8 cellular contexts compared by ENCODE assay signal in genomic region chr5:112860571-112860928, GRCh38. TPM values are rescaled to one million over a fixed set of nuclear protein-coding genes. Genes with fewer than 3 reads are reported as not detected.
A peak's percentile ranks its signal among the peaks of the same experiment; 100 is the strongest.
DNase-seq lines count a peak whose midpoint lies in the region; ATAC-seq and TF ChIP-seq lines count a peak whose summit lies in the region.
"Not testable (repeated sequence)": the region's sequence is repeated elsewhere in the genome, so short reads cannot be mapped to it uniquely, and the experiment has no call there.

No MANE protein-coding gene starts in this region.

- peak overlapping the region; percentile 45 for H3K4me3 ChIP-seq in Caco-2 (ENCODE audit: low read depth, low read length)
- H3K4me3 ChIP-seq in MM.1S (ENCODE audit: low read length), result peak overlapping the region; percentile 87
- peak overlapping the region; percentile 82 to 85 (median 85) for H3K4me3 ChIP-seq in breast epithelium
- H3K4me3 ChIP-seq in fibroblast of the aortic adventitia (ENCODE audit: low read depth, low read length), result peak overlapping the region; percentile 73
- peak overlapping the region; percentile 55 for H3K4me3 ChIP-seq in lung
- H3K4me3 ChIP-seq in transverse colon, result peak overlapping the region; percentile 25 to 98 (median 88)

- not testable (repeated sequence) for TF ChIP-seq CTCF in Caco-2 (IDR thresholded peaks at IDR 0.05; ENCODE audit: insufficient read depth in 1 of 2, low read depth in 1 of 2, low read length in 1 of 2, severe bottlenecking in 1 of 2, unreplicated experiment in 1 of 2); MM.1S (IDR thresholded peaks at IDR 0.05; ENCODE audit: low read length); activated CD8-positive, alpha-beta T cell treated with anti-CD3 and anti-CD28 coated beads for 36 hours (IDR thresholded peaks at IDR 0.05); breast epithelium (IDR thresholded peaks at IDR 0.05); fibroblast of the aortic adventitia (IDR thresholded peaks at IDR 0.05; ENCODE audit: insufficient read depth, low read length); lung (IDR thresholded peaks at IDR 0.05; ENCODE audit: control extremely low read depth, extremely low read depth); progenitor cell of endocrine pancreas (IDR thresholded peaks at IDR 0.05; ENCODE audit: unreplicated experiment); transverse colon (IDR thresholded peaks at IDR 0.05)

- POLR2A ChIA-PET in Caco-2 (lab: Charles Lee), result interaction anchor here (0.5 to 1.6 kb wide), 9 partner anchors 10 to 153 kb away, joined by 3 to 7 read pairs (median 3); partner anchors contain the start of gene DCP2
- POLR2A ChIA-PET in activated CD8-positive, alpha-beta T cell treated with anti-CD3 and anti-CD28 coated beads for 36 hours (lab: Charles Lee), result interaction anchor here (0.7 to 2.0 kb wide), 11 partner anchors 9 to 734 kb away, joined by 3 to 10 read pairs (median 4); partner anchors contain the start of genes DCP2 and REEP5

- H3K4me1 ChIP-seq in Caco-2; MM.1S (ENCODE audit: low read length); breast epithelium: not testable (repeated sequence)
- H3K4me1 ChIP-seq in lung (ENCODE audit: control insufficient read depth in 2 of 2, insufficient read depth in 2 of 2, low read length in 2 of 2) (peaks cover 5 to 17% of the 10 kb centered on the region in 2 donors), transverse colon (peaks cover 0 to 33% (median 18%) of the 10 kb centered on the region in 4 donors)

- H3K4me2 ChIP-seq in MM.1S (ENCODE audit: low read depth, low read length), result peak overlapping the region; percentile 86

- ATAC-seq in activated CD8-positive, alpha-beta T cell treated with anti-CD3 and anti-CD28 coated beads for 36 hours; lung (ENCODE audit: insufficient read depth, low FRiP score): not testable (repeated sequence)

- TSS peak; percentile 97 for BruUV-seq in Caco-2 (replicated peaks; lab: Mats Ljungman, UMichigan)

- peak overlapping the region; percentile 94 for H2AFZ ChIP-seq in MM.1S (ENCODE audit: low read length)

- CTCF ChIA-PET in Caco-2 (lab: Charles Lee), result interaction anchor here (1.0 to 1.6 kb wide), 3 partner anchors 8 to 169 kb away, joined by 3 to 12 read pairs (median 3); no protein-coding TSS in a partner anchor
- CTCF ChIA-PET in activated CD8-positive, alpha-beta T cell treated with anti-CD3 and anti-CD28 coated beads for 36 hours (lab: Charles Lee), result interaction anchor here (0.7 to 3.9 kb wide), 9 partner anchors 10 to 136 kb away, joined by 3 to 34 read pairs (median 4); no protein-coding TSS in a partner anchor

- not testable (repeated sequence) for TF ChIP-seq POLR2A in breast epithelium (IDR thresholded peaks at IDR 0.05); transverse colon (IDR thresholded peaks at IDR 0.05)

- H3F3A ChIP-seq in MM.1S (ENCODE audit: insufficient read depth, low read length), result not testable (repeated sequence)

- peak overlapping the region; percentile 85 for H3K4me3 Mint-ChIP-seq in Caco-2 (ENCODE audit: unreplicated experiment)
- peak overlapping the region; percentile 96 for H3K4me3 Mint-ChIP-seq in activated CD8-positive, alpha-beta T cell treated with anti-CD3 and anti-CD28 coated beads for 36 hours
- H3K4me3 Mint-ChIP-seq in progenitor cell of endocrine pancreas (ENCODE audit: low read depth), result peak overlapping the region; percentile 95

- not testable (repeated sequence) for TF ChIP-seq EP300 in transverse colon (IDR thresholded peaks at IDR 0.05; ENCODE audit: low read depth)

- not testable (repeated sequence) for H3K27me3 Mint-ChIP-seq in Caco-2 (ENCODE audit: insufficient read depth, unreplicated experiment)
- H3K27me3 Mint-ChIP-seq in activated CD8-positive, alpha-beta T cell treated with anti-CD3 and anti-CD28 coated beads for 36 hours, result peaks cover 14% of the 10 kb centered on the region
- H3K27me3 Mint-ChIP-seq in progenitor cell of endocrine pancreas, result peaks cover 21% of the 10 kb centered on the region

- H3K9me3 ChIP-seq in Caco-2; MM.1S (replicated peaks; ENCODE audit: insufficient read depth, low read length); breast epithelium; lung (ENCODE audit: control insufficient read depth in 2 of 2, insufficient read depth in 1 of 2, low read length in 1 of 2); transverse colon: not testable (repeated sequence)

- peaks cover 42% of the 10 kb centered on the region for H3K79me2 ChIP-seq in MM.1S (ENCODE audit: low read length)

- H3K9me3 Mint-ChIP-seq in Caco-2 (ENCODE audit: unreplicated experiment); activated CD8-positive, alpha-beta T cell treated with anti-CD3 and anti-CD28 coated beads for 36 hours; progenitor cell of endocrine pancreas (ENCODE audit: low read depth): not testable (repeated sequence)

- peaks cover 34% of the 10 kb centered on the region for H3K36me3 Mint-ChIP-seq in Caco-2 (ENCODE audit: insufficient read depth, unreplicated experiment)
- H3K36me3 Mint-ChIP-seq in activated CD8-positive, alpha-beta T cell treated with anti-CD3 and anti-CD28 coated beads for 36 hours (ENCODE audit: low read depth), result peaks cover 28% of the 10 kb centered on the region
- not testable (repeated sequence) for H3K36me3 Mint-ChIP-seq in progenitor cell of endocrine pancreas (ENCODE audit: insufficient read depth)

- H3K27ac ChIP-seq in MM.1S (ENCODE audit: low read length) (peak overlapping the region; percentile 77), breast epithelium (peak overlapping the region; percentile 85 to 91), lung (ENCODE audit: low read depth in 1 of 2, low read length in 1 of 2) (peak overlapping the region; percentile 82 to 88), transverse colon (peak overlapping the region; percentile 86 to 92 (median 90))

- H3K27me3 ChIP-seq in Caco-2 (replicated peaks; ENCODE audit: control insufficient read depth, insufficient read depth, low read length); MM.1S (replicated peaks; ENCODE audit: insufficient read depth, low read length); breast epithelium; lung (ENCODE audit: control insufficient read depth, insufficient read depth); transverse colon: not testable (repeated sequence)

- H3K9ac ChIP-seq in MM.1S (ENCODE audit: low read length), result peak overlapping the region; percentile 92

- not testable (repeated sequence) for H3K36me3 ChIP-seq in Caco-2 (ENCODE audit: control insufficient read depth, insufficient read depth, low read length); breast epithelium; lung (ENCODE audit: control insufficient read depth in 2 of 2, insufficient read depth in 2 of 2, low read length in 2 of 2)
- peaks cover 18% of the 10 kb centered on the region for H3K36me3 ChIP-seq in MM.1S (replicated peaks; ENCODE audit: insufficient read depth, low read length)
- peaks cover 0 to 13% (median 3%) of the 10 kb centered on the region in 4 donors for H3K36me3 ChIP-seq in transverse colon

- intact Hi-C loops in Caco-2 (cut with micrococcal nuclease; ENCODE audit: unreplicated experiment), result loop anchor here (5.0 kb wide), 3 partner anchors 107 to 168 kb away; no protein-coding TSS in a partner anchor
- intact Hi-C loops in activated CD8-positive, alpha-beta T cell treated with anti-CD3 and anti-CD28 coated beads for 36 hours (cut with micrococcal nuclease), result loop anchor here (5.0 kb wide), 1 partner anchor 62 kb away; the partner anchor contains the start of gene REEP5
- intact Hi-C loops in breast epithelium (cut with DNase I; ENCODE audit: low total_unique reads); transverse colon (cut with DNase I; ENCODE audit: low total_unique reads): not testable (repeated sequence)

- in situ Hi-C loops in transverse colon (cut with MboI; ENCODE audit: low pct_ligation_motif_present in 1 of 4, low pct_unique_long_range_greater_than_20kb in 1 of 4, low sequenced_read_pairs in 3 of 4), result not testable (repeated sequence)

- WGBS in lung, 2 donors, result 76 to 80% methylated on average over 11 of the region's 11 CpGs
- WGBS in transverse colon (ENCODE audit: low coverage in 1 of 2), 2 donors, result 44 to 76% methylated on average over 4 to 11 of the region's 11 CpGs

- H3K4me1 Mint-ChIP-seq in Caco-2 (ENCODE audit: low read depth, unreplicated experiment), result not testable (repeated sequence)
- peaks cover 25% of the 10 kb centered on the region for H3K4me1 Mint-ChIP-seq in activated CD8-positive, alpha-beta T cell treated with anti-CD3 and anti-CD28 coated beads for 36 hours (ENCODE audit: low read depth)
- peaks cover 17% of the 10 kb centered on the region for H3K4me1 Mint-ChIP-seq in progenitor cell of endocrine pancreas (ENCODE audit: low read depth)

- peak overlapping the region; percentile 95 for H3K27ac Mint-ChIP-seq in Caco-2 (ENCODE audit: unreplicated experiment)
- H3K27ac Mint-ChIP-seq in activated CD8-positive, alpha-beta T cell treated with anti-CD3 and anti-CD28 coated beads for 36 hours, result peak overlapping the region; percentile 98
- H3K27ac Mint-ChIP-seq in progenitor cell of endocrine pancreas, result peak overlapping the region; percentile 96

- H3K9me2 ChIP-seq in MM.1S (replicated peaks; ENCODE audit: insufficient read depth, low read length), result not testable (repeated sequence)

- DNase-seq in Caco-2; MM.1S; activated CD8-positive, alpha-beta T cell treated with anti-CD3 and anti-CD28 coated beads for 36 hours; breast epithelium (ENCODE audit: low spot score in 2 of 2); fibroblast of the aortic adventitia (ENCODE audit: low read depth); lung (ENCODE audit: low spot score); progenitor cell of endocrine pancreas (ENCODE audit: low spot score, unreplicated experiment); transverse colon: not testable (repeated sequence)

- H4K20me1 ChIP-seq in MM.1S (ENCODE audit: insufficient read depth, low read length), result not testable (repeated sequence)

RNA-seq across cellular contexts. Expression of gene SRP19, which starts 0.5 kb away (rescaled TPM):
- 63.5 and 65.1 TPM in 2 replicates for total RNA-seq in Caco-2 (2022)
- 10 to 100 TPM; 45.6 to 47.0 TPM for total RNA-seq in activated CD8-positive, alpha-beta T cell treated with anti-CD3 and anti-CD28 coated beads for 36 hours
- total RNA-seq in breast epithelium, result 10 to 100 TPM; 33.0 to 73.5 (median 69.2) TPM
- total RNA-seq in fibroblast of the aortic adventitia (ENCODE audit: low replicate concordance), result 49.0 and 88.2 TPM in 2 replicates
- total RNA-seq in lung, result 10 to 100 TPM; 30.3 to 45.9 TPM
- polyA plus RNA-seq in lung, result 10 to 100 TPM; 68.1 to 81.0 TPM
- 61.6 and 62.0 TPM in 2 replicates for total RNA-seq in progenitor cell of endocrine pancreas
- total RNA-seq in transverse colon, result 10 to 100 TPM; 15.7 to 58.6 (median 40.6) TPM
